In the genomic region with DNA sequence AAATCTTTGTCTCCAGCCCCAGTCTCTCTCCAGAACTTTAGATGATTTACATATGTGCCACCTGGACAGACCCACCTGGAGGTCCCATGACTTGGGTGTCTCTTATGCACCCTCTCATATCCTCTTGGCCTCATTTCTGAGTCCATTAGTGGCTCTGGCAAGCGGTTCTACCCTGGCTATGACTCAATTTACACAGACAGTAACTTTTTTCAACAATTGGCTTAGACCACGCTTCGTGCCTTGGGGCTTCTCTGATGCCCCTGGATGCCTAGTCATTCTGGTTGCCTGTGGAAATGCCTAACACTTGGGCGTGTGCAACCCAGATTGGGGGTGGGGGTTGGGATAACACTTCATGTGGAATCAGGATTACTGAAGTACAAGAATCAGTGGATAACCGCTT, we compare ENCODE assay signal across 19 cellular contexts.
"Had no signal": no experiment of that assay in that cellular context is flagged by ENCODE, and none has a peak within 500 bp of the region (broad histone marks: within the 10 kb centered on the region; RNA-seq: fewer than 3 reads in every experiment).

No MANE protein-coding gene starts in this region.

- H3K27ac Mint-ChIP-seq: naive B cell had no signal

- ATAC-seq: left colon, left ventricle myocardium superior had no signal

- H3K36me3 Mint-ChIP-seq: naive B cell had no signal

- H3K4me3 Mint-ChIP-seq: naive B cell, nephron had no signal

- H3K36me3 ChIP-seq: esophagus squamous epithelium, sigmoid colon, stomach, thoracic aorta, transverse colon had no signal

- H3K9me3 ChIP-seq: esophagus squamous epithelium, sigmoid colon, stomach, thoracic aorta, transverse colon had no signal

- H3K9me3 Mint-ChIP-seq: nephron had no signal

- H3K27me3 ChIP-seq: dorsolateral prefrontal cortex, esophagus squamous epithelium, sigmoid colon, stomach, transverse colon had no signal

- DNase-seq: cortex of kidney; dorsolateral prefrontal cortex; effector CD8-positive, alpha-beta T cell; esophagus squamous epithelium; foreskin fibroblast; left colon; left ventricle myocardium superior; mesendoderm; naive B cell; posterior cingulate gyrus; sigmoid colon; stimulated activated CD4-positive, alpha-beta T cell treated with anti-CD3 and anti-CD28 coated beads, Interleukin-2, amount 100 ng/mL, for 24 hours; stomach; substantia nigra; transverse colon had no signal

- H3K4me3 ChIP-seq: dorsolateral prefrontal cortex, esophagus squamous epithelium, lung, sigmoid colon, skin epidermis, stomach, thoracic aorta, transverse colon had no signal

- H3K27ac ChIP-seq: dorsolateral prefrontal cortex, sigmoid colon, thoracic aorta, transverse colon had no signal
